Comparison of ENCODE assay signal across 22 cellular contexts in the genomic region with DNA sequence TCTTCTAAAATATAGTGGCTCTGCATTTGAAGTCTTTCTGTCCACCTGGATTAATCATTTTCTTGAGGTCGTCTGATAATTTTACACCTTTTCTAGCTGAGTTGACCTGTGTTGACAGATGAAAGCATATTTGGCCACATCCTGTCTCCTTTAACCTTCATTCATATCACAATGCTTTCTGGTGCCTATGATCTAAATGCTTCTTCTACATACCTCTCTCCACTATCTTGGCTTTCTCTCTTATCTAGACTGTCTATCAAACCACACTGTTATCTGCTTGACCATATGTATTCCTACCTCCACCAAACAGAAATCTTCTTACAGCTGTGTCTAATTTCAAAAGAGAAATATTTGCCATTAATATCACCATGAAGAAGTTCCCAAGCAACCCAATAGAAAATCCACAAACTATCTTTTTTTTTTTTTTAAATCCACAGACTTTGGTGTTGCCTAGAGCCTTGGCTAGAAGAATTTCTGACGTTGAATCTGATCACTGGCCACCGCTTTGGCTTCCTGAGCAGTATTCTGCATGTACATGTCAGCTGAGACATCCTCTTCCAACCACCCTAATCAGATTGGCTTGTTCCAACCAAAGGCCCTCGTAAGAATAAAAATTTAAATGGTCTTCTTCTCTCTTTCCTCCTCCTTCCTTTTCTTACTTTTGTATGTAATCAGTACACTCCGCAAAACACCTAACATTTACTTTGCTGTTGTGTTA.
A peak's percentile ranks its signal among the peaks of the same experiment; 100 is the strongest.
DNase-seq lines count a peak whose midpoint lies in the region; ATAC-seq, FAIRE-seq and TF ChIP-seq lines count a peak whose summit lies in the region.
"Had no signal": no experiment of that assay in that cellular context is flagged by ENCODE, and none has a peak within 500 bp of the region (broad histone marks: within the 10 kb centered on the region; RNA-seq: fewer than 3 reads in every experiment).

No MANE protein-coding gene starts in this region.

- ATAC-seq in GM18520 (IDR thresholded peaks at IDR 0.05; ENCODE audit: unreplicated experiment), result peak; percentile 41
- peak; percentile 69 for ATAC-seq in K562
- ATAC-seq: activated naive CD4-positive, alpha-beta T cell treated with anti-CD3 and anti-CD28 coated beads, Interleukin-2, amount 50 U/mL, for 72 hours; esophagus mucosa; gastroesophageal sphincter had no signal

- 3% methylated on average over 5 of the region's 5 CpGs for WGBS in K562 (ENCODE audit: insufficient coverage, low coverage, missing lambda C conversion rate)

- TF ChIP-seq RAD21 in K562 (CRISPR knock-in tag; conservative IDR thresholded peaks at IDR 0.05 in 1 of 2, IDR thresholded peaks at IDR 0.05 in 1 of 2), result no peak

- TF ChIP-seq POLR2A in K562 (conservative IDR thresholded peaks at IDR 0.05), result no peak

- no peak overlapping the region for H3K27ac ChIP-seq in K562 (ENCODE audit: extremely low read depth, low read depth, low read length)
- H3K27ac ChIP-seq in WERI-Rb-1, result no peak overlapping the region
- H3K27ac ChIP-seq: gastroesophageal sphincter had no signal

- no peaks in the 10 kb centered on the region for H3K36me3 ChIP-seq in Loucy (ENCODE audit: insufficient read depth, low read length)
- H3K36me3 ChIP-seq in K562 (ENCODE audit: control insufficient read depth, insufficient read depth, low read length), result no peaks in the 10 kb centered on the region
- no peaks in the 10 kb centered on the region for H3K36me3 ChIP-seq in WERI-Rb-1
- H3K36me3 ChIP-seq: gastroesophageal sphincter had no signal

- intact Hi-C loops in K562 (cut with micrococcal nuclease), result no loop called here

- peak overlapping the region; percentile 52 for H3K4me2 ChIP-seq in Loucy (ENCODE audit: low read depth, low read length, poor library complexity, severe bottlenecking)
- no peak overlapping the region for H3K4me2 ChIP-seq in K562 (ENCODE audit: insufficient read depth, low read length)

- no TSS peak for BruUV-seq in K562 (replicated peaks; lab: Mats Ljungman, UMichigan)

- POLR2A ChIA-PET in K562 (lab: Yijun Ruan, JAX), result interaction anchor here (0.6 kb wide), 1 partner anchor 18 kb away, joined by 3 read pairs; no protein-coding TSS in a partner anchor

- FAIRE-seq in K562 (lab: Jason Lieb, UNC), result no peak
- FAIRE-seq: GM19239 had no signal

- TF ChIP-seq CTCF in Loucy (conservative IDR thresholded peaks at IDR 0.05; ENCODE audit: low read length), result no peak
- TF ChIP-seq CTCF in K562 (IDR thresholded peaks at IDR 0.05 in 2 of 3, conservative IDR thresholded peaks at IDR 0.05 in 1 of 3; ENCODE audit: insufficient read depth in 2 of 3, low read depth in 1 of 3, low read length in 3 of 3), result no peak
- TF ChIP-seq CTCF in WERI-Rb-1 (IDR thresholded peaks at IDR 0.05; ENCODE audit: low read depth, low read length), result no peak
- no peak for TF ChIP-seq CTCF in foreskin fibroblast (IDR thresholded peaks at IDR 0.05; ENCODE audit: low read depth, low read length)

- H2AFZ ChIP-seq in Loucy (ENCODE audit: low read length) (peak overlapping the region; percentile 33; the same call in 1 of the 2 replicates), K562 (ENCODE audit: low read depth, low read length) (peak overlapping the region; percentile 54; the same call in 1 of the 2 replicates)

- CTCF ChIA-PET in K562 (lab: Yijun Ruan, JAX; ENCODE audit: low intra/inter-chr PET ratio), result no interaction called here

- in situ Hi-C loops in K562 (cut with MboI), result no loop called here

- H4K20me1 ChIP-seq in Loucy (ENCODE audit: insufficient read depth, low read length, poor library complexity, severe bottlenecking), result no peaks in the 10 kb centered on the region
- no peaks in the 10 kb centered on the region for H4K20me1 ChIP-seq in K562 (replicated peaks; ENCODE audit: control insufficient read depth, insufficient read depth, low read length)

- H3K9ac ChIP-seq in Loucy (ENCODE audit: low read depth, low read length, poor library complexity, severe bottlenecking) (no peak overlapping the region), K562 (ENCODE audit: insufficient read depth in 1 of 2, low read depth in 2 of 2, low read length in 2 of 2) (no peak overlapping the region)

- peaks cover 6% of the 10 kb centered on the region; the same call in 1 of the 2 replicates for H3F3A ChIP-seq in Loucy (ENCODE audit: low read depth)

- H3K4me1 ChIP-seq in Loucy (ENCODE audit: insufficient read depth, low read length, poor library complexity, severe bottlenecking) (peaks cover 66% of the 10 kb centered on the region), K562 (replicated peaks in 1 of 2; ENCODE audit: control insufficient read depth in 2 of 2, insufficient read depth in 2 of 2, low read length in 2 of 2) (peaks cover 5 to 13% of the 10 kb centered on the region in 2 experiments; a peak in 3 of 5 replicates)
- H3K4me1 ChIP-seq: gastroesophageal sphincter had no signal

- H3K79me2 ChIP-seq in Loucy (ENCODE audit: insufficient read depth, low read length) (no peaks in the 10 kb centered on the region), K562 (ENCODE audit: control insufficient read depth, insufficient read depth, low read length) (no peaks in the 10 kb centered on the region)

- no peaks in the 10 kb centered on the region for H3K9me2 ChIP-seq in Loucy (replicated peaks; ENCODE audit: low read depth, low read length)

- H3K9me3 ChIP-seq in Loucy (ENCODE audit: insufficient read depth, low read depth, low read length) (no peaks in the 10 kb centered on the region), K562 (replicated peaks; ENCODE audit: control insufficient read depth, insufficient read depth, low read depth, low read length) (no peaks in the 10 kb centered on the region), WERI-Rb-1 (ENCODE audit: severe bottlenecking) (peaks cover 3% of the 10 kb centered on the region)

- DNase-seq in DMS53 (lab: John Stamatoyannopoulos, UW) (peak; percentile 47), K562 (ENCODE audit: extremely low read depth in 1 of 4, low spot score in 3 of 4) (peak in 1 of 4 experiments; percentile 18), DMS79 (lab: John Stamatoyannopoulos, UW) (no peak), WERI-Rb-1 (no peak), foreskin fibroblast (no peak), NCI-H774 (lab: John Stamatoyannopoulos, UW) (no peak)
- DNase-seq: activated CD4-positive, alpha-beta T cell treated with anti-CD3 and anti-CD28 coated beads, Interleukin-2, amount 50 U/mL, for 4 hours; activated T-cell treated with anti-CD3 and anti-CD28 coated beads, Interleukin-2, amount 50 U/mL, for 48 hours; CD4-positive, alpha-beta T cell; DND-41; effector CD4-positive, alpha-beta T cell; kidney glomerular epithelial cell; mammary epithelial cell; NCI-H1417 treated with DMSO at 0.1 percent for 48 hours; Right ventricle myocardium superior; SW 1271 had no signal

- no peaks in the 10 kb centered on the region for H3K9me1 ChIP-seq in K562 (ENCODE audit: control insufficient read depth, insufficient read depth, low read length)

- H3K27me3 ChIP-seq in Loucy (ENCODE audit: insufficient read depth, low read length, poor library complexity, severe bottlenecking), result no peaks in the 10 kb centered on the region
- H3K27me3 ChIP-seq in K562 (ENCODE audit: control insufficient read depth in 2 of 2, insufficient read depth in 2 of 2, low read length in 2 of 2), result no peaks in the 10 kb centered on the region
- H3K27me3 ChIP-seq in WERI-Rb-1 (ENCODE audit: insufficient read depth, low read depth, severe bottlenecking), result no peaks in the 10 kb centered on the region
- H3K27me3 ChIP-seq: gastroesophageal sphincter had no signal

- TF ChIP-seq EP300 in K562 (IDR thresholded peaks at IDR 0.05; ENCODE audit: low read length), result peak; percentile 36; the same call in 1 of the 2 replicates

- H3K4me3 ChIP-seq in Loucy (ENCODE audit: low read length, poor library complexity, severe bottlenecking) (peak overlapping the region; percentile 23), K562 (no peak overlapping the region), WERI-Rb-1 (ENCODE audit: low read depth, low read length) (no peak overlapping the region), foreskin fibroblast (ENCODE audit: low read depth in 1 of 2, low read length in 2 of 2) (no peak overlapping the region)
- H3K4me3 ChIP-seq: gastroesophageal sphincter had no signal

TF ChIP-seq in K562, 482 proteins besides CTCF, POLR2A, EP300 and RAD21 (continues in another document):
- TF ChIP-seq DPF2 (IDR thresholded peaks at IDR 0.05) (peak; percentile 47; the same call in 1 of the 2 replicates), ZNF347 (CRISPR knock-in tag; IDR thresholded peaks at IDR 0.05; ENCODE audit: low read depth) (no peak), HMG20A (CRISPR knock-in tag; conservative IDR thresholded peaks at IDR 0.05) (no peak), TRIM24 (IDR thresholded peaks at IDR 0.05) (peak in 1 of 2 experiments; percentile 8; a peak in 1 of 4 replicates), ATF7 (IDR thresholded peaks at IDR 0.05) (0 out of 2 replicates have a peak, but pooled peaks have one; percentile 22), YY1 (IDR thresholded peaks at IDR 0.05; ENCODE audit: borderline replicate concordance in 1 of 3, control insufficient read depth in 1 of 3, extremely low read depth in 1 of 3, insufficient read depth in 3 of 3, insufficient read length in 1 of 3, insufficient replicate concordance in 2 of 3, low read depth in 1 of 3, low read length in 2 of 3) (no peak), CBFA2T3 (IDR thresholded peaks at IDR 0.05) (peak; percentile 66), ZEB2 (IDR thresholded peaks at IDR 0.05) (peak; percentile 67; the same call in 1 of the 2 replicates), SMARCE1 (IDR thresholded peaks at IDR 0.05) (peak; percentile 79; the same call in 1 of the 2 replicates)
- TF ChIP-seq, protein P1, sequence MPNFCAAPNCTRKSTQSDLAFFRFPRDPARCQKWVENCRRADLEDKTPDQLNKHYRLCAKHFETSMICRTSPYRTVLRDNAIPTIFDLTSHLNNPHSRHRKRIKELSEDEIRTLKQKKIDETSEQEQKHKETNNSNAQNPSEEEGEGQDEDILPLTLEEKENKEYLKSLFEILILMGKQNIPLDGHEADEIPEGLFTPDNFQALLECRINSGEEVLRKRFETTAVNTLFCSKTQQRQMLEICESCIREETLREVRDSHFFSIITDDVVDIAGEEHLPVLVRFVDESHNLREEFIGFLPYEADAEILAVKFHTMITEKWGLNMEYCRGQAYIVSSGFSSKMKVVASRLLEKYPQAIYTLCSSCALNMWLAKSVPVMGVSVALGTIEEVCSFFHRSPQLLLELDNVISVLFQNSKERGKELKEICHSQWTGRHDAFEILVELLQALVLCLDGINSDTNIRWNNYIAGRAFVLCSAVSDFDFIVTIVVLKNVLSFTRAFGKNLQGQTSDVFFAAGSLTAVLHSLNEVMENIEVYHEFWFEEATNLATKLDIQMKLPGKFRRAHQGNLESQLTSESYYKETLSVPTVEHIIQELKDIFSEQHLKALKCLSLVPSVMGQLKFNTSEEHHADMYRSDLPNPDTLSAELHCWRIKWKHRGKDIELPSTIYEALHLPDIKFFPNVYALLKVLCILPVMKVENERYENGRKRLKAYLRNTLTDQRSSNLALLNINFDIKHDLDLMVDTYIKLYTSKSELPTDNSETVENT (CRISPR knock-in tag; IDR thresholded peaks at IDR 0.05), result no peak
